9 cellular contexts compared by ENCODE assay signal in genomic region chr17:77433385-77434135, GRCh38.
A peak's percentile ranks its signal among the peaks of the same experiment; 100 is the strongest.
DNase-seq lines count a peak whose midpoint lies in the region; ATAC-seq and TF ChIP-seq lines count a peak whose summit lies in the region.
"Had no signal": no experiment of that assay in that cellular context is flagged by ENCODE, and none has a peak within 500 bp of the region (broad histone marks: within the 10 kb centered on the region; RNA-seq: fewer than 3 reads in every experiment).

No MANE protein-coding gene starts in this region.

- H3K36me3 ChIP-seq in KOPT-K1 (ENCODE audit: insufficient read depth, low read length) (no peaks in the 10 kb centered on the region), lower lobe of right lung (no peaks in the 10 kb centered on the region)

- intact Hi-C loops in dendritic cell treated with granulocyte-macrophage colony-stimulating factor and Interleukin-4, amounts not matched to agents 40 ng/mL and 50 ng/mL, for 4 days (cut with micrococcal nuclease): no loop called here
- intact Hi-C loops in lower lobe of right lung (cut with DNase I): loop anchor here (10.0 kb wide), 1 partner anchor 51 kb away; no protein-coding TSS in a partner anchor

- H3K9me3 ChIP-seq in KOPT-K1 (ENCODE audit: insufficient read depth, low read length, poor library complexity, severe bottlenecking) (no peaks in the 10 kb centered on the region), lower lobe of right lung (no peaks in the 10 kb centered on the region)

- H3K27ac ChIP-seq in KOPT-K1 (ENCODE audit: low read depth, low read length, poor library complexity, severe bottlenecking): peak overlapping the region; percentile 98
- H3K27ac ChIP-seq in lower lobe of right lung: no peak overlapping the region

- H3K36me3 Mint-ChIP-seq in dendritic cell treated with granulocyte-macrophage colony-stimulating factor and Interleukin-4, amounts not matched to agents 40 ng/mL and 50 ng/mL, for 4 days (ENCODE audit: low read depth): peaks cover 53% of the 10 kb centered on the region
- no peaks in the 10 kb centered on the region for H3K36me3 Mint-ChIP-seq in neural crest cell (ENCODE audit: low read depth)

- peak overlapping the region; percentile 39 for H3K27ac Mint-ChIP-seq in dendritic cell treated with granulocyte-macrophage colony-stimulating factor and Interleukin-4, amounts not matched to agents 40 ng/mL and 50 ng/mL, for 4 days
- H3K27ac Mint-ChIP-seq in neural crest cell (ENCODE audit: unreplicated experiment): peak overlapping the region; percentile 43

- H3K9me3 Mint-ChIP-seq in dendritic cell treated with granulocyte-macrophage colony-stimulating factor and Interleukin-4, amounts not matched to agents 40 ng/mL and 50 ng/mL, for 4 days: no peaks in the 10 kb centered on the region
- H3K9me3 Mint-ChIP-seq in neural crest cell: no peaks in the 10 kb centered on the region

- H3K4me3 ChIP-seq in lower lobe of right lung: no peak overlapping the region
- H3K4me3 ChIP-seq: K562 had no signal

- TF ChIP-seq CTCF in neural crest cell (conservative IDR thresholded peaks at IDR 0.05) (no peak), lower lobe of right lung (IDR thresholded peaks at IDR 0.05) (no peak)

- DNase-seq in EH (ENCODE audit: low read depth): peak; percentile 90
- DNase-seq in neural crest cell (ENCODE audit: low read depth, low spot score): no peak
- no peak for DNase-seq in Kasumi-1 (lab: John Stamatoyannopoulos, UW)
- no peak for DNase-seq in amygdala (lab: John Stamatoyannopoulos, UW)
- DNase-seq in lower lobe of right lung: no peak

- no peak overlapping the region for H3K4me3 Mint-ChIP-seq in dendritic cell treated with granulocyte-macrophage colony-stimulating factor and Interleukin-4, amounts not matched to agents 40 ng/mL and 50 ng/mL, for 4 days
- peak overlapping the region; percentile 69 for H3K4me3 Mint-ChIP-seq in neural crest cell

- ATAC-seq in GM18861 (IDR thresholded peaks at IDR 0.05; ENCODE audit: unreplicated experiment) (no peak), lower lobe of right lung (no peak)
- ATAC-seq: K562 had no signal

- peaks cover 94% of the 10 kb centered on the region for H3K4me1 ChIP-seq in lower lobe of right lung

- H3K4me1 Mint-ChIP-seq in dendritic cell treated with granulocyte-macrophage colony-stimulating factor and Interleukin-4, amounts not matched to agents 40 ng/mL and 50 ng/mL, for 4 days (ENCODE audit: low read depth): peaks cover 84% of the 10 kb centered on the region
- peaks cover 77% of the 10 kb centered on the region for H3K4me1 Mint-ChIP-seq in neural crest cell

- no peaks in the 10 kb centered on the region for H3K27me3 ChIP-seq in lower lobe of right lung (ENCODE audit: low read depth)

- peaks cover 2% of the 10 kb centered on the region for H3K27me3 Mint-ChIP-seq in dendritic cell treated with granulocyte-macrophage colony-stimulating factor and Interleukin-4, amounts not matched to agents 40 ng/mL and 50 ng/mL, for 4 days
- H3K27me3 Mint-ChIP-seq in neural crest cell (ENCODE audit: low read depth): no peaks in the 10 kb centered on the region
